In the genomic region with DNA sequence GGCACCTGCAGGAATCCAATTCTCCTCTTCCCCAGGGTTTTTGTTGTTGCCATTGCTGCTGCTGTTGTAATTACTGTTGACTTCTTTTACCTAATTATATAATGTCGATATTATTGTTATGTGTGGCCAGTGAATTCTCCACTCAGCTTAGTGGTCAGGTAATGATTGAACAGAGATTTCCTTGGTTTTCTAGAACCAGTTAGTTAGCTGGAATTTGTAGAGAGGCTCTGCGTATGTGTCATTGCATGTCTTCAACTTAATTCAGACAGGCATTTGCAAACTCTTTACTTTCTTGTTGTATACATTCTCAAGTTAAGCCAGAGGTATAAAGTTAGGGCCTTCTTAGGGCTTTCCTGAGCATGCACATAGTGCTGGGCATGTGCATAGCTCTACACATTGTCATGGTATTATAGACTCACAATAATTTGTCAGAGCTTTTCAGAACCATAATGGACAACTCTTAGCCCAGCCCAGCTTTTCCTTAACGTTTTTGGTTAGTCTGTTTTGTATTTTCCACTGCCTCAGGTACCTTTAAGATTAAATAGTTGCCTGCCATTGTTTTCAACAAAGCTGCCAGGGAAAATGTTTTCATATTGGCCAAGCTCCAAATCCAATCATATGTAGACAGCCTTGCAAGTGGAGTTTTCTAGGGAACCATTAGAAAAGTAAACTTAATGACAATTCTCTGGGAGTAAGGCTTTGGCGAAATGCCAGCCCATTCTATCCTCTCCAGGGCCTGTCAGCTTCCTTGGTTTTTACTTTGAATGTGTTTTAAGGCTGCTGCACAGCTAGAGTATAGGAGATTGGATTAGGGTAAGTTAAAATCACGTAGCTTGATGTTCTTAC, we compare ENCODE assay signal across 10 cellular contexts.
A peak's percentile ranks its signal among the peaks of the same experiment; 100 is the strongest.
DNase-seq lines count a peak whose midpoint lies in the region; ATAC-seq, FAIRE-seq and TF ChIP-seq lines count a peak whose summit lies in the region.
"Had no signal": no experiment of that assay in that cellular context is flagged by ENCODE, and none has a peak within 500 bp of the region (broad histone marks: within the 10 kb centered on the region; RNA-seq: fewer than 3 reads in every experiment).

No MANE protein-coding gene starts in this region.

- ATAC-seq in pancreas (peak; percentile 50 to 72 (median 64)), GM19351 (IDR thresholded peaks at IDR 0.05; ENCODE audit: unreplicated experiment) (no peak)

- FAIRE-seq in pancreas (lab: Jason Lieb, UNC) (no peak), GM19239 (lab: Jason Lieb, UNC) (no peak)
- FAIRE-seq: A204.1, kidney had no signal

- WGBS in pancreas, 2 donors: 25 to 31% methylated on average over 5 of the region's 5 CpGs

- intact Hi-C loops in pancreas (cut with DNase I) (no loop called here), ascending aorta (cut with DNase I) (loop anchor here (5.0 kb wide), 1 partner anchor 37 kb away; no protein-coding TSS in a partner anchor)

- peak; percentile 43 for DNase-seq in DMS 273 (lab: John Stamatoyannopoulos, UW; ENCODE audit: unreplicated experiment)
- no peak for DNase-seq in DMS 273 treated with DMSO at 0.1 percent for 48 hours (lab: John Stamatoyannopoulos, UW)
- DNase-seq in NCI-H2107 (lab: John Stamatoyannopoulos, UW): peak; percentile 10
- peak; percentile 25 for DNase-seq in cerebellum (ENCODE audit: low spot score)
- peak in 2 of 6 donors; percentile 33 to 45 for DNase-seq in pancreas
- DNase-seq in ascending aorta (ENCODE audit: low spot score in 2 of 2): no peak
- no peak for DNase-seq in GM19239 (ENCODE audit: insufficient read length, low spot score)
- DNase-seq: kidney had no signal

- no peaks in the 10 kb centered on the region for H3K9me3 ChIP-seq in pancreas
- no peaks in the 10 kb centered on the region for H3K9me3 ChIP-seq in ascending aorta

- H3K4me3 ChIP-seq in pancreas: no peak overlapping the region
- H3K4me3 ChIP-seq in ascending aorta: no peak overlapping the region

- TF ChIP-seq CTCF in pancreas (IDR thresholded peaks at IDR 0.05): no peak
- TF ChIP-seq CTCF in ascending aorta (IDR thresholded peaks at IDR 0.05): no peak

- H3K36me3 ChIP-seq in pancreas (no peaks in the 10 kb centered on the region), ascending aorta (peaks cover 0 to 3% of the 10 kb centered on the region in 2 donors)

- peak overlapping the region in 2 of 4 donors; percentile 25 for H3K27ac ChIP-seq in pancreas
- no peak overlapping the region for H3K27ac ChIP-seq in ascending aorta

- H3K4me1 ChIP-seq in pancreas (peaks cover 19 to 37% (median 23%) of the 10 kb centered on the region in 3 donors), ascending aorta (peaks cover 0 to 14% of the 10 kb centered on the region in 2 donors)

- H3K27me3 ChIP-seq in pancreas (no peaks in the 10 kb centered on the region), ascending aorta (no peaks in the 10 kb centered on the region)

Comparison
In these comparisons a context has a peak if more than half of its experiments do, and no peak if none do; other contexts are left out.
1. DNase-seq: peak in DMS 273 (single experiment), NCI-H2107 (single experiment) and cerebellum (single experiment); none in DMS 273 treated with DMSO at 0.1 percent for 48 hours (single experiment), ascending aorta (0 of 2) and GM19239 (single experiment).